Comparison of ENCODE assay signal across 1 cellular context in the genomic region with DNA sequence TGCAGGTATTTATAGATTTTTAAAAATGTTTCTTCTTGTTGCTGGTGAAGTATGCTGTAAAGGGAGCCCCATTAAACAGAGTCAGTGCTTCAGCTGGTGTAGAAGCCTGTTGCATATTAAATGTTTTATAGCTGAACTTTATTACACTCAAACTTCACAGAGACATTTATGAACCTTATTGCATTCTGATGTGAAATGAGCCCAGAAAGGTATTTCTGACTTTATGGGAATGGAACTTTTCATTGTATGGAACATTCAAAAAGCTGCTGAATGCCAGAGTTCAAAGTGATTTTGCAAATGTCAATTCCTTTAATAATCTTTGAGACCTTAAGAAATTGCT.
TF ChIP-seq lines count a peak whose summit lies in the region.

No MANE protein-coding gene starts in this region.

TF ChIP-seq in HCT116, 20 proteins besides CTCF, POLR2A, EP300 and RAD21:
- TF ChIP-seq SRF (IDR thresholded peaks at IDR 0.05; ENCODE audit: low read depth) (no peak), EZH2 (IDR thresholded peaks at IDR 0.05) (no peak), EZH2phosphoT487 (IDR thresholded peaks at IDR 0.05; ENCODE audit: borderline replicate concordance) (no peak)
TF ChIP-seq in HCT116: peak in this region for 0.
